21 cellular contexts compared by ENCODE assay signal in genomic region chr1:84379128-84379527, GRCh38. TPM values are rescaled to one million over a fixed set of nuclear protein-coding genes. Genes with fewer than 3 reads are reported as not detected.
DNase-seq lines count a peak whose midpoint lies in the region; ATAC-seq, FAIRE-seq and TF ChIP-seq lines count a peak whose summit lies in the region.
"Had no signal": no experiment of that assay in that cellular context is flagged by ENCODE, and none has a peak within 500 bp of the region (broad histone marks: within the 10 kb centered on the region; RNA-seq: fewer than 3 reads in every experiment).

No MANE protein-coding gene starts in this region.

- H3K4me1 Mint-ChIP-seq in astrocyte (ENCODE audit: low read depth, unreplicated experiment) = peaks cover 12% of the 10 kb centered on the region
- H3K4me1 Mint-ChIP-seq: IgD-negative memory B cell had no signal

- FAIRE-seq in astrocyte (lab: Jason Lieb, UNC) = peak; percentile 86

- DNase-seq in AG08395 (ENCODE audit: low spot score) (peak; percentile 28), LHCN-M2 (ENCODE audit: low read depth) (peak; percentile 64), astrocyte (ENCODE audit: low read depth) (peak; percentile 95), glomerular visceral epithelial cell (ENCODE audit: extremely low spot score) (peak; percentile 58), NCI-H524 treated with DMSO at 0.1 percent for 48 hours (lab: John Stamatoyannopoulos, UW) (no peak), right atrium auricular region (ENCODE audit: low spot score) (no peak)
- DNase-seq: activated CD8-positive, alpha-beta T cell treated with anti-CD3 and anti-CD28 coated beads, Interleukin-2, amount 10 ng/mL, durations not matched to agents 7 days and 5 days; activated effector memory CD4-positive, alpha-beta T cell treated with Interleukin-2 at 50 U/mL for 16 hours; AML-193; NCI-H1694; NCI-H510A treated with DMSO at 0.1 percent for 48 hours; nucleus accumbens; Right ventricle myocardium superior; stimulated activated CD4-positive, alpha-beta T cell treated with anti-CD3 and anti-CD28 coated beads, Interleukin-15, amount 100 ng/mL, for 24 hours; T-helper 9 cell had no signal

- H3K4me3 ChIP-seq in astrocyte (ENCODE audit: insufficient read depth, low read depth, low read length) (no peak overlapping the region), right atrium auricular region (no peak overlapping the region)
- H3K4me3 ChIP-seq: cardiac muscle cell, lung had no signal

- ATAC-seq in GM18502 (IDR thresholded peaks at IDR 0.05; ENCODE audit: poor library complexity, unreplicated experiment) (no peak), HG03097 (IDR thresholded peaks at IDR 0.05; ENCODE audit: low FRiP score, unreplicated experiment) (no peak)
- ATAC-seq: activated CD8-positive, alpha-beta T cell treated with anti-CD3 and anti-CD28 coated beads, Interleukin-2, amount 10 ng/mL, durations not matched to agents 7 days and 5 days had no signal

- H3K9me3 ChIP-seq in astrocyte (ENCODE audit: insufficient read depth, low read depth, low read length) (no peaks in the 10 kb centered on the region), right atrium auricular region (no peaks in the 10 kb centered on the region)

- peak overlapping the region; percentile 64 for H3K4me2 ChIP-seq in astrocyte (ENCODE audit: low read length)

- peak overlapping the region; percentile 3 for H3K9ac ChIP-seq in astrocyte (ENCODE audit: low read length)

- TF ChIP-seq CTCF in astrocyte (IDR thresholded peaks at IDR 0.05; ENCODE audit: insufficient read depth, low read depth, low read length) = no peak
- TF ChIP-seq CTCF in right atrium auricular region (IDR thresholded peaks at IDR 0.05) = no peak

- peak overlapping the region; percentile 2 for H3K27ac ChIP-seq in astrocyte (ENCODE audit: low read depth, low read length)
- H3K27ac ChIP-seq in right atrium auricular region = no peak overlapping the region
- H3K27ac ChIP-seq: cardiac muscle cell had no signal

- no peaks in the 10 kb centered on the region for H3K36me3 Mint-ChIP-seq in astrocyte (ENCODE audit: low read depth, unreplicated experiment)
- H3K36me3 Mint-ChIP-seq: IgD-negative memory B cell had no signal

- no peaks in the 10 kb centered on the region for H3K9me3 Mint-ChIP-seq in astrocyte (ENCODE audit: unreplicated experiment)
- H3K9me3 Mint-ChIP-seq: IgD-negative memory B cell had no signal

- no peaks in the 10 kb centered on the region for H3K27me3 Mint-ChIP-seq in astrocyte (ENCODE audit: low read depth, unreplicated experiment)
- H3K27me3 Mint-ChIP-seq: IgD-negative memory B cell had no signal

- no peak overlapping the region for H3K4me3 Mint-ChIP-seq in astrocyte (ENCODE audit: unreplicated experiment)
- H3K4me3 Mint-ChIP-seq: activated CD8-positive, alpha-beta T cell treated with anti-CD3 and anti-CD28 coated beads, Interleukin-2, amount 10 ng/mL, durations not matched to agents 7 days and 5 days; IgD-negative memory B cell had no signal

- H3K27me3 ChIP-seq in astrocyte (ENCODE audit: insufficient read depth, low read length) (no peaks in the 10 kb centered on the region), right atrium auricular region (no peaks in the 10 kb centered on the region)
- H3K27me3 ChIP-seq: cardiac muscle cell had no signal

- H4K20me1 ChIP-seq in astrocyte (ENCODE audit: insufficient read depth, low read length) = no peaks in the 10 kb centered on the region

- H2AFZ ChIP-seq in astrocyte (ENCODE audit: low read depth, low read length) = no peak overlapping the region

- H3K36me3 ChIP-seq in astrocyte (ENCODE audit: insufficient read depth, low read length) (no peaks in the 10 kb centered on the region), right atrium auricular region (no peaks in the 10 kb centered on the region)
- H3K36me3 ChIP-seq: cardiac muscle cell had no signal

- peaks cover 40% of the 10 kb centered on the region for H3K4me1 ChIP-seq in astrocyte (ENCODE audit: insufficient read depth, low read length)
- H3K4me1 ChIP-seq in right atrium auricular region = peaks cover 0 to 24% of the 10 kb centered on the region in 2 donors

- no peaks in the 10 kb centered on the region for H3K79me2 ChIP-seq in astrocyte (ENCODE audit: insufficient read depth, low read length)

- no peak overlapping the region for H3K27ac Mint-ChIP-seq in astrocyte (ENCODE audit: unreplicated experiment)
- H3K27ac Mint-ChIP-seq: activated CD8-positive, alpha-beta T cell treated with anti-CD3 and anti-CD28 coated beads, Interleukin-2, amount 10 ng/mL, durations not matched to agents 7 days and 5 days; IgD-negative memory B cell had no signal

RNA-seq across cellular contexts. Expression of gene DNASE2B, which starts 19.2 kb away (rescaled TPM):
- total RNA-seq in LHCN-M2 (2014; rRNA removed) (not detected in 2 replicates), astrocyte (not detected in 2 replicates), right atrium auricular region (not detected)
- polyA plus RNA-seq in LHCN-M2 (2012) = not detected
- total RNA-seq: activated CD8-positive, alpha-beta T cell treated with anti-CD3 and anti-CD28 coated beads, Interleukin-2, amount 10 ng/mL, durations not matched to agents 7 days and 5 days; cardiac muscle cell; Right ventricle myocardium superior; urinary bladder had no signal
- polyA plus RNA-seq: cardiac muscle cell, IgD-negative memory B cell, urinary bladder had no signal

Comparison
In these comparisons a context has a peak if more than half of its experiments do, and no peak if none do; other contexts are left out.
1. DNase-seq: peak in AG08395 (single experiment), LHCN-M2 (single experiment), astrocyte (single experiment) and glomerular visceral epithelial cell (single experiment); none in NCI-H524 treated with DMSO at 0.1 percent for 48 hours (single experiment) and right atrium auricular region (single experiment).